11 cellular contexts compared by ENCODE assay signal in the genomic region with DNA sequence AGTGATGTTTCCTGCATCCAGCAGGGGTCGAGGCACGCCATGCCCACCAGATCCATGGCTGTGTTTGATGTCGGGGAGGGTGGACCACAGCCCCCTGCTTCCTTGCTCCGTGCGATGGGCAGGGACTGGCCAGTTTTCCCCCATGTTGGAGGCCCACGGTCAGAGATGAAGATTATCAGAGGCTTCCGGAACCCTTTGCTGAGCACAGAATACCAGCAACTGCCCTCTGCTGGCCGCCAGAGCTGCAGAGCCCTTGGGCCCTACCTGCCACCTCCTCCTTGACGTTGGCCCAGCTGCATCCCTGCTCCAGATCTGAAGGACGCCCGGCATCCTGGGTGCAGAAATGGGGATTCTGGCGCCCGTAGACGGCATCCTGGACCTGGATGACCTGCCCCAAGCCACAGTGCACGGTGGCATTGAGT. TPM values are rescaled to one million over a fixed set of nuclear protein-coding genes. Genes with fewer than 3 reads are reported as not detected.
DNase-seq lines count a peak whose midpoint lies in the region; ATAC-seq, FAIRE-seq and TF ChIP-seq lines count a peak whose summit lies in the region.
"Had no signal": no experiment of that assay in that cellular context is flagged by ENCODE, and none has a peak within 500 bp of the region (broad histone marks: within the 10 kb centered on the region; RNA-seq: fewer than 3 reads in every experiment).

No MANE protein-coding gene starts in this region.

- CTCF ChIA-PET in GM10248 (lab: Yijun Ruan, JAX) = interaction anchor here (2.3 kb wide), 1 partner anchor 10 kb away, joined by 6 read pairs; no protein-coding TSS in a partner anchor

- peak; percentile 70 for TF ChIP-seq CTCF in brain microvascular endothelial cell (IDR thresholded peaks at IDR 0.05; ENCODE audit: low read depth, low read length, missing control alignments)
- TF ChIP-seq CTCF in coronary artery (IDR thresholded peaks at IDR 0.05) = no peak
- TF ChIP-seq CTCF in GM10248 (IDR thresholded peaks at IDR 0.05; ENCODE audit: control extremely low read depth, extremely low read depth, low read depth, missing control alignments) = no peak

- H3K36me3 ChIP-seq in brain microvascular endothelial cell (replicated peaks) = no peaks in the 10 kb centered on the region

- peak; percentile 71 for DNase-seq in ELF-1 (ENCODE audit: low read depth, low spot score)
- peak; percentile 74 for DNase-seq in HuH-7 (ENCODE audit: low spot score)
- peak; percentile 13 for DNase-seq in brain microvascular endothelial cell
- peak; percentile 11 to 47 for DNase-seq in lung microvascular endothelial cell (ENCODE audit: low read depth in 2 of 2)
- no peak for DNase-seq in coronary artery (ENCODE audit: low spot score)
- no peak for DNase-seq in GM10248 (ENCODE audit: extremely low spot score)
- DNase-seq in GM19239 (ENCODE audit: insufficient read length, low spot score) = no peak
- DNase-seq: NCI-H1417 treated with DMSO at 0.1 percent for 48 hours had no signal

- H3K4me3 ChIP-seq in brain microvascular endothelial cell (ENCODE audit: low read depth, low read length) (no peak overlapping the region), coronary artery (no peak overlapping the region)

- in situ Hi-C loops in brain microvascular endothelial cell (cut with HindIII; ENCODE audit: low pct_ligation_motif_present, low sequenced_read_pairs) = no loop called here

- H3K27me3 ChIP-seq in brain microvascular endothelial cell (replicated peaks) = peaks cover 4% of the 10 kb centered on the region

- POLR2A ChIA-PET in GM10248 (lab: Yijun Ruan, JAX) = no interaction called here

- ATAC-seq in HG02763 (IDR thresholded peaks at IDR 0.05; ENCODE audit: unreplicated experiment) = no peak

- H3K27ac ChIP-seq in brain microvascular endothelial cell = no peak overlapping the region
- H3K27ac ChIP-seq in coronary artery = no peak overlapping the region
- H3K27ac ChIP-seq: VCaP had no signal

- FAIRE-seq in GM19239 (lab: Jason Lieb, UNC) = no peak

RNA-seq across cellular contexts. Expression of a gene that starts 23.7 kb away (rescaled TPM):
- total RNA-seq in lung microvascular endothelial cell = under 0.01 TPM in 1 of 2 replicates, not detected in the other
- total RNA-seq: subcutaneous adipose tissue had no signal

Comparison
In these comparisons a context has a peak if more than half of its experiments do, and no peak if none do; other contexts are left out.
1. DNase-seq: peak in ELF-1 (single experiment), HuH-7 (single experiment), brain microvascular endothelial cell (single experiment) and lung microvascular endothelial cell (2 of 2); none in coronary artery (single experiment), GM10248 (single experiment) and GM19239 (single experiment).